Comparison of ENCODE assay signal across 1 cellular context in the genomic region with DNA sequence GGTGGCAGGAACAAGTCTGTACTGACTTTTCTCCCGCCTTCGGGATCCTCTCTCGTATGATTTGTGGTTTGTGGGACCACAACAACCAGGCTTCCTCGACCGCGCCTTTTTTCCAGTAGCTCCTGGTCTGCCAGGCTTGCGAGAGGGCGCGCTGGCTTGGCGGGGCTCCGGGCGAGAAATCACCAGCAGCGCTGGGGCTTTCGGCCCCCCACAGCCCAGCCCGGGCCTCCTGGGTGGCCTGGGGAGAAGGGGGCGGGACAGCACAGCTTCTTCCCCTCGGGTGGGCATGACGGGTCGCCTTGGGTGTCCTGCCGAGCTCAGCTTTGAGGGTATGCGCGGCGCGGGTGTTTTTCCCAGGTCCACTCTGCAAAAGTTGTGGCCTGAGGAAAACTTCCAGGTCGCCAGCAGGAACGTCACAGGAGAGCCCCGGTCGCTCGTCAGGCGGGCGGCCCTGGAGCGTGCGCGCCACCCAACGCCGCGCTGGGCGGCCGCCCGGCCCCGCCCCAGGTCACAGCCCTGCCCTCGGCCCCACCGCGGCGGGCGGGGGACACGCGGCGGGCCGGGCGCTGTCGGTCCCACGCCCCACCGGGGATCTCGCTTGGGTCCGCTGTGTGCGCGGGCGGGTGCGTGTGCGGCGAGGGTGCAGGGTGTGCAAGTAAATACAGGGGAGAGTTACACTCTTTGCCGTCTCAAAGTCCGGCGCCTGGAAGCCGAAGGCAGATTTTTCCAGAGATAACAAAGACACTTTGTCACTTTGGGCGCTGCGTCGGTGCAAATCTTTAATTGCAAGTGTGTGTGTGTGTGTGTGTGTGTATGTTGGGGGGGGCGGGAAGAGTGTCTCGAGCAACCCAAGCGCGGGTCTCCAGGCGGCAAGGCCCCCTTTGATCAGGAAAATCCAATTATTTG.
TF ChIP-seq lines count a peak whose summit lies in the region.

No MANE protein-coding gene starts in this region.

TF ChIP-seq in HepG2, 621 proteins besides CTCF, POLR2A, EP300 and RAD21 (continued from another document and continues in another):
- TF ChIP-seq ZNF235 (CRISPR knock-in tag; IDR thresholded peaks at IDR 0.05; ENCODE audit: borderline replicate concordance) (peak; percentile 80; the same call in 1 of the 2 replicates), ATAD3A (CRISPR knock-in tag; IDR thresholded peaks at IDR 0.05) (no peak), ZNF263 (CRISPR knock-in tag; IDR thresholded peaks at IDR 0.05) (no peak; the same call in 1 of the 2 replicates), CENPX (CRISPR knock-in tag; IDR thresholded peaks at IDR 0.05) (no peak), TBP (CRISPR knock-in tag; IDR thresholded peaks at IDR 0.05) (no peak), ZNF20 (CRISPR knock-in tag; IDR thresholded peaks at IDR 0.05) (peak; percentile 16; the same call in 1 of the 2 replicates), ZNF615 (CRISPR knock-in tag; IDR thresholded peaks at IDR 0.05; ENCODE audit: borderline replicate concordance) (no peak), STAG1 (CRISPR knock-in tag; IDR thresholded peaks at IDR 0.05) (no peak; the same call in none of the 2 replicates), ZSCAN22 (CRISPR knock-in tag; IDR thresholded peaks at IDR 0.05) (no peak), BHLHE40 (IDR thresholded peaks at IDR 0.05; ENCODE audit: low read length) (peak; percentile 78; the same call in 1 of the 2 replicates), HDAC6 (IDR thresholded peaks at IDR 0.05; ENCODE audit: low read depth, low read length) (no peak), MEIS2 (CRISPR knock-in tag; IDR thresholded peaks at IDR 0.05) (0 out of 2 replicates have a peak, but pooled peaks have one; percentile 59), ZFP36 (IDR thresholded peaks at IDR 0.05; ENCODE audit: borderline replicate concordance, low read depth, low read length, partially characterized antibody) (no peak), ZNF766 (CRISPR knock-in tag; IDR thresholded peaks at IDR 0.05; ENCODE audit: borderline replicate concordance) (0 out of 2 replicates have a peak, but pooled peaks have one; percentile 27), NFYC (CRISPR knock-in tag; IDR thresholded peaks at IDR 0.05) (no peak), SETDB1 (CRISPR knock-in tag; IDR thresholded peaks at IDR 0.05; ENCODE audit: borderline replicate concordance) (no peak)
- TF ChIP-seq, protein P1, sequence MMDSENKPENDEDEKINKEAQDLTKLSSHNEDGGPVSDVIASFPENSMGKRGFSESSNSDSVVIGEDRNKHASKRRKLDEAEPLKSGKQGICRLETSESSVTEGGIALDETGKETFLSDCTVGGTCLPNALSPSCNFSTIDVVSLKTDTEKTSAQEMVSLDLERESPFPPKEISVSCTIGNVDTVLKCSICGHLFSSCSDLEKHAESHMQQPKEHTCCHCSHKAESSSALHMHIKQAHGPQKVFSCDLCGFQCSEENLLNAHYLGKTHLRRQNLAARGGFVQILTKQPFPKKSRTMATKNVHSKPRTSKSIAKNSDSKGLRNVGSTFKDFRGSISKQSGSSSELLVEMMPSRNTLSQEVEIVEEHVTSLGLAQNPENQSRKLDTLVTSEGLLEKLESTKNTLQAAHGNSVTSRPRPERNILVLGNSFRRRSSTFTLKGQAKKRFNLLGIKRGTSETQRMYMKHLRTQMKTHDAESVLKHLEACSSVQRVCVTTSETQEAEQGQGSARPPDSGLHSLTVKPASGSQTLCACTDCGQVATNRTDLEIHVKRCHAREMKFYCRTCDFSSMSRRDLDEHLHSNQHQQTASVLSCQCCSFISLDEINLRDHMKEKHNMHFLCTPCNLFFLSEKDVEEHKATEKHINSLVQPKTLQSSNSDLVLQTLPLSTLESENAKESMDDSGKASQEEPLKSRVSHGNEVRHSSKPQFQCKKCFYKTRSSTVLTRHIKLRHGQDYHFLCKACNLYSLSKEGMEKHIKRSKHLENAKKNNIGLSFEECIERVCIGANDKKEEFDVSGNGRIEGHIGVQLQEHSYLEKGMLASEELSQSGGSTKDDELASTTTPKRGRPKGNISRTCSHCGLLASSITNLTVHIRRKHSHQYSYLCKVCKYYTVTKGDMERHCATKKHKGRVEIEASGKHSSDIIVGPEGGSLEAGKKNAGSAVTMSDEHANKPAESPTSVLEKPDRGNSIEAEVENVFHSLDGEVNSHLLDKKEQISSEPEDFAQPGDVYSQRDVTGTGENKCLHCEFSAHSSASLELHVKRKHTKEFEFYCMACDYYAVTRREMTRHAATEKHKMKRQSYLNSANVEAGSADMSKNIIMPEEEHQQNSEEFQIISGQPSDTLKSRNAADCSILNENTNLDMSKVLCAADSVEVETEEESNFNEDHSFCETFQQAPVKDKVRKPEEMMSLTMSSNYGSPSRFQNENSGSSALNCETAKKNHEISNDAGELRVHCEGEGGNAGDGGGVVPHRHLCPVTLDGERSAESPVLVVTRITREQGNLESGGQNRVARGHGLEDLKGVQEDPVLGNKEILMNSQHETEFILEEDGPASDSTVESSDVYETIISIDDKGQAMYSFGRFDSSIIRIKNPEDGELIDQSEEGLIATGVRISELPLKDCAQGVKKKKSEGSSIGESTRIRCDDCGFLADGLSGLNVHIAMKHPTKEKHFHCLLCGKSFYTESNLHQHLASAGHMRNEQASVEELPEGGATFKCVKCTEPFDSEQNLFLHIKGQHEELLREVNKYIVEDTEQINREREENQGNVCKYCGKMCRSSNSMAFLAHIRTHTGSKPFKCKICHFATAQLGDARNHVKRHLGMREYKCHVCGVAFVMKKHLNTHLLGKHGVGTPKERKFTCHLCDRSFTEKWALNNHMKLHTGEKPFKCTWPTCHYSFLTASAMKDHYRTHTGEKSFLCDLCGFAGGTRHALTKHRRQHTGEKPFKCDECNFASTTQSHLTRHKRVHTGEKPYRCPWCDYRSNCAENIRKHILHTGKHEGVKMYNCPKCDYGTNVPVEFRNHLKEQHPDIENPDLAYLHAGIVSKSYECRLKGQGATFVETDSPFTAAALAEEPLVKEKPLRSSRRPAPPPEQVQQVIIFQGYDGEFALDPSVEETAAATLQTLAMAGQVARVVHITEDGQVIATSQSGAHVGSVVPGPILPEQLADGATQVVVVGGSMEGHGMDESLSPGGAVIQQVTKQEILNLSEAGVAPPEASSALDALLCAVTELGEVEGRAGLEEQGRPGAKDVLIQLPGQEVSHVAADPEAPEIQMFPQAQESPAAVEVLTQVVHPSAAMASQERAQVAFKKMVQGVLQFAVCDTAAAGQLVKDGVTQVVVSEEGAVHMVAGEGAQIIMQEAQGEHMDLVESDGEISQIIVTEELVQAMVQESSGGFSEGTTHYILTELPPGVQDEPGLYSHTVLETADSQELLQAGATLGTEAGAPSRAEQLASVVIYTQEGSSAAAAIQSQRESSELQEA (CRISPR knock-in tag; IDR thresholded peaks at IDR 0.05; ENCODE audit: not compliant biosample characterization): peak; percentile 5
- TF ChIP-seq, protein P2, sequence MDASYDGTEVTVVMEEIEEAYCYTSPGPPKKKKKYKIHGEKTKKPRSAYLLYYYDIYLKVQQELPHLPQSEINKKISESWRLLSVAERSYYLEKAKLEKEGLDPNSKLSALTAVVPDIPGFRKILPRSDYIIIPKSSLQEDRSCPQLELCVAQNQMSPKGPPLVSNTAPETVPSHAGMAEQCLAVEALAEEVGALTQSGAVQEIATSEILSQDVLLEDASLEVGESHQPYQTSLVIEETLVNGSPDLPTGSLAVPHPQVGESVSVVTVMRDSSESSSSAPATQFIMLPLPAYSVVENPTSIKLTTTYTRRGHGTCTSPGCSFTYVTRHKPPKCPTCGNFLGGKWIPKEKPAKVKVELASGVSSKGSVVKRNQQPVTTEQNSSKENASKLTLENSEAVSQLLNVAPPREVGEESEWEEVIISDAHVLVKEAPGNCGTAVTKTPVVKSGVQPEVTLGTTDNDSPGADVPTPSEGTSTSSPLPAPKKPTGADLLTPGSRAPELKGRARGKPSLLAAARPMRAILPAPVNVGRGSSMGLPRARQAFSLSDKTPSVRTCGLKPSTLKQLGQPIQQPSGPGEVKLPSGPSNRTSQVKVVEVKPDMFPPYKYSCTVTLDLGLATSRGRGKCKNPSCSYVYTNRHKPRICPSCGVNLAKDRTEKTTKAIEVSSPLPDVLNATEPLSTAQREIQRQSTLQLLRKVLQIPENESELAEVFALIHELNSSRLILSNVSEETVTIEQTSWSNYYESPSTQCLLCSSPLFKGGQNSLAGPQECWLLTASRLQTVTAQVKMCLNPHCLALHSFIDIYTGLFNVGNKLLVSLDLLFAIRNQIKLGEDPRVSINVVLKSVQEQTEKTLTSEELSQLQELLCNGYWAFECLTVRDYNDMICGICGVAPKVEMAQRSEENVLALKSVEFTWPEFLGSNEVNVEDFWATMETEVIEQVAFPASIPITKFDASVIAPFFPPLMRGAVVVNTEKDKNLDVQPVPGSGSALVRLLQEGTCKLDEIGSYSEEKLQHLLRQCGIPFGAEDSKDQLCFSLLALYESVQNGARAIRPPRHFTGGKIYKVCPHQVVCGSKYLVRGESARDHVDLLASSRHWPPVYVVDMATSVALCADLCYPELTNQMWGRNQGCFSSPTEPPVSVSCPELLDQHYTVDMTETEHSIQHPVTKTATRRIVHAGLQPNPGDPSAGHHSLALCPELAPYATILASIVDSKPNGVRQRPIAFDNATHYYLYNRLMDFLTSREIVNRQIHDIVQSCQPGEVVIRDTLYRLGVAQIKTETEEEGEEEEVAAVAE (CRISPR knock-in tag; IDR thresholded peaks at IDR 0.05; ENCODE audit: borderline replicate concordance): no peak
- TF ChIP-seq, protein P3, sequence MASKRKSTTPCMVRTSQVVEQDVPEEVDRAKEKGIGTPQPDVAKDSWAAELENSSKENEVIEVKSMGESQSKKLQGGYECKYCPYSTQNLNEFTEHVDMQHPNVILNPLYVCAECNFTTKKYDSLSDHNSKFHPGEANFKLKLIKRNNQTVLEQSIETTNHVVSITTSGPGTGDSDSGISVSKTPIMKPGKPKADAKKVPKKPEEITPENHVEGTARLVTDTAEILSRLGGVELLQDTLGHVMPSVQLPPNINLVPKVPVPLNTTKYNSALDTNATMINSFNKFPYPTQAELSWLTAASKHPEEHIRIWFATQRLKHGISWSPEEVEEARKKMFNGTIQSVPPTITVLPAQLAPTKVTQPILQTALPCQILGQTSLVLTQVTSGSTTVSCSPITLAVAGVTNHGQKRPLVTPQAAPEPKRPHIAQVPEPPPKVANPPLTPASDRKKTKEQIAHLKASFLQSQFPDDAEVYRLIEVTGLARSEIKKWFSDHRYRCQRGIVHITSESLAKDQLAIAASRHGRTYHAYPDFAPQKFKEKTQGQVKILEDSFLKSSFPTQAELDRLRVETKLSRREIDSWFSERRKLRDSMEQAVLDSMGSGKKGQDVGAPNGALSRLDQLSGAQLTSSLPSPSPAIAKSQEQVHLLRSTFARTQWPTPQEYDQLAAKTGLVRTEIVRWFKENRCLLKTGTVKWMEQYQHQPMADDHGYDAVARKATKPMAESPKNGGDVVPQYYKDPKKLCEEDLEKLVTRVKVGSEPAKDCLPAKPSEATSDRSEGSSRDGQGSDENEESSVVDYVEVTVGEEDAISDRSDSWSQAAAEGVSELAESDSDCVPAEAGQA (IDR thresholded peaks at IDR 0.05; ENCODE audit: low read depth): no peak
- TF ChIP-seq, protein P3 (CRISPR knock-in tag; IDR thresholded peaks at IDR 0.05; ENCODE audit: borderline replicate concordance): no peak
- TF ChIP-seq, protein P4, sequence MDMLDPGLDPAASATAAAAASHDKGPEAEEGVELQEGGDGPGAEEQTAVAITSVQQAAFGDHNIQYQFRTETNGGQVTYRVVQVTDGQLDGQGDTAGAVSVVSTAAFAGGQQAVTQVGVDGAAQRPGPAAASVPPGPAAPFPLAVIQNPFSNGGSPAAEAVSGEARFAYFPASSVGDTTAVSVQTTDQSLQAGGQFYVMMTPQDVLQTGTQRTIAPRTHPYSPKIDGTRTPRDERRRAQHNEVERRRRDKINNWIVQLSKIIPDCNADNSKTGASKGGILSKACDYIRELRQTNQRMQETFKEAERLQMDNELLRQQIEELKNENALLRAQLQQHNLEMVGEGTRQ (IDR thresholded peaks at IDR 0.05; ENCODE audit: low read depth, low read length): no peak
- TF ChIP-seq, protein P4 (CRISPR knock-in tag; IDR thresholded peaks at IDR 0.05; ENCODE audit: borderline replicate concordance): no peak
- TF ChIP-seq, protein P5, sequence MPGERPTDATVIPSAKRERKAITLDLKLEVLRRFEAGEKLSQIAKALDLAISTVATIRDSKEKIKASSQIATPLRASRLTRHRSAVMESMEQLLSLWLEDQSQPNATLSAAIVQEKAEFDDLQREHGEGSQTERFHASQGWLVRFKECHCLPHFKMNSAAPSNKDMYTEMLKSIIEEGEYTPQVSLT (CRISPR knock-in tag; IDR thresholded peaks at IDR 0.05; ENCODE audit: borderline replicate concordance, low read depth): no peak
